Comparison of ENCODE assay signal across 9 cellular contexts in the genomic region with DNA sequence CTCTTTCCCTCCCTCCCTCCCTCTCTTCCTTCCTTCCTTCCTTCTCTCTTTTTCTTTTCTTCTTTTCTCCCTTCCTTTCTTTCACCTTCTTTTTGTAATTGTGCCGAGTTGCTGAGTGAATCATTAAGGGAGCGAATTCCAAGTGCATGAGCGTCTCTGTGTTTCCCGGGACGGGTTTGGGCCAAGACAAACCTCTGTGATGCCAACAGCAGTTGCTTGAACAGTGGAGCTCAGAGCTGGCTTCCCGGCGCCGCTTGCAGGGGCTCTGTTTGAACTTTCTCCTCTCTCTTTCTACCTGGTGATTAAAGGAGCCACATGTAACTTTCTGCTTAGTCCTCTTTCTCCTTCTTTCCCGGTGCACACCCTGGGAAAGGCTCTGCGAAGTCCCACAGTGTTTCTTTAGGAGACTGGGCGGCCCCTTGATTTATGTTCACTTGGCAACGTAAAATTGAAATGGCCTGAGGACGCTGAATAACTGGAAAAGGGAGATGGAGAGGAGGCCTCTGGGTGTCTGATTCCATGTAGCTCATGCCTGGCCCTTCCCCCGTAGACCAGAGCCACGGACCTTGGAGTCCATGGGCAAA.
DNase-seq lines count a peak whose midpoint lies in the region; ATAC-seq and TF ChIP-seq lines count a peak whose summit lies in the region.
"Had no signal": no experiment of that assay in that cellular context is flagged by ENCODE, and none has a peak within 500 bp of the region (broad histone marks: within the 10 kb centered on the region; RNA-seq: fewer than 3 reads in every experiment).

No MANE protein-coding gene starts in this region.

- ATAC-seq in HG02852 (IDR thresholded peaks at IDR 0.05; ENCODE audit: unreplicated experiment) = no peak
- no peak for ATAC-seq in HG02840 (IDR thresholded peaks at IDR 0.05; ENCODE audit: low FRiP score, unreplicated experiment)

- H3K36me3 ChIP-seq in mucosa of stomach (ENCODE audit: control insufficient read depth, insufficient read depth, low read length) = no peaks in the 10 kb centered on the region
- H3K36me3 ChIP-seq: BLaER1 treated with 17β-estradiol and CSF1 and Interleukin-3, amounts not matched to agents 10 nM and 100 nM had no signal

- H3K27me3 ChIP-seq in mucosa of stomach (ENCODE audit: control insufficient read depth, insufficient read depth, low read length) = peaks cover 9% of the 10 kb centered on the region
- H3K27me3 ChIP-seq: BLaER1 treated with 17β-estradiol and CSF1 and Interleukin-3, amounts not matched to agents 10 nM and 100 nM had no signal

- H3K27ac ChIP-seq in 22Rv1 = peak overlapping the region; percentile 57
- H3K27ac ChIP-seq: BLaER1 treated with 17β-estradiol and CSF1 and Interleukin-3, amounts not matched to agents 10 nM and 100 nM had no signal

- peak overlapping the region; percentile 15 for H3K9ac ChIP-seq in mucosa of stomach (ENCODE audit: low read length)
- H3K9ac ChIP-seq: BLaER1 treated with 17β-estradiol and CSF1 and Interleukin-3, amounts not matched to agents 10 nM and 100 nM had no signal

- DNase-seq in LNCaP clone FGC (ENCODE audit: low read depth) (peak; percentile 75), epithelial cell of esophagus (ENCODE audit: low read depth) (peak; percentile 91), NCI-H345 (lab: John Stamatoyannopoulos, UW) (no peak)
- no peak for DNase-seq in stimulated activated CD4-positive, alpha-beta T cell treated with anti-CD3 and anti-CD28 coated beads, Interleukin-2, amount 100 ng/mL, for 48 hours

- H3K4me1 ChIP-seq in mucosa of stomach (ENCODE audit: control insufficient read depth, insufficient read depth, low read length) = peaks cover 7% of the 10 kb centered on the region

- no peaks in the 10 kb centered on the region for H3K9me3 ChIP-seq in mucosa of stomach (ENCODE audit: control insufficient read depth, low read length)
- H3K9me3 ChIP-seq: BLaER1 treated with 17β-estradiol and CSF1 and Interleukin-3, amounts not matched to agents 10 nM and 100 nM had no signal

- H3K4me3 ChIP-seq in LNCaP clone FGC (ENCODE audit: low read depth, low read length) (no peak overlapping the region), epithelial cell of esophagus (ENCODE audit: low read length) (no peak overlapping the region), mucosa of stomach (ENCODE audit: low read length) (no peak overlapping the region)
- H3K4me3 ChIP-seq: BLaER1 treated with 17β-estradiol and CSF1 and Interleukin-3, amounts not matched to agents 10 nM and 100 nM had no signal

- TF ChIP-seq CTCF in 22Rv1 (IDR thresholded peaks at IDR 0.05) (no peak), LNCaP clone FGC (IDR thresholded peaks at IDR 0.05; ENCODE audit: control insufficient read depth, extremely low read depth, insufficient read depth) (no peak), epithelial cell of esophagus (IDR thresholded peaks at IDR 0.05; ENCODE audit: insufficient read depth, low read depth, low read length, missing control alignments) (no peak)

Comparison
In these comparisons a context has a peak if more than half of its experiments do, and no peak if none do; other contexts are left out.
1. DNase-seq: peak in LNCaP clone FGC (single experiment) and epithelial cell of esophagus (single experiment); none in NCI-H345 (single experiment) and stimulated activated CD4-positive, alpha-beta T cell treated with anti-CD3 and anti-CD28 coated beads, Interleukin-2, amount 100 ng/mL, for 48 hours (0 of 2).